1 cellular context compared by ENCODE assay signal in genomic region chr3:170357176-170357919, GRCh38.
A peak's percentile ranks its signal among the peaks of the same experiment; 100 is the strongest.
TF ChIP-seq lines count a peak whose summit lies in the region.

TSS of gene SKIL (plus strand) at chr3:170357715. CDS start at chr3:170360332, 2,617 bp downstream.

TF ChIP-seq in K562, 482 proteins besides CTCF, POLR2A, EP300 and RAD21 (continued from another document and continues in another):
- no peak for TF ChIP-seq CREB3L1 (IDR thresholded peaks at IDR 0.05; ENCODE audit: borderline replicate concordance, low read depth)
- TF ChIP-seq BRF1 (IDR thresholded peaks at IDR 0.05; ENCODE audit: borderline replicate concordance, extremely low read depth, insufficient read length) = no peak
- TF ChIP-seq EGR1 (conservative IDR thresholded peaks at IDR 0.05) = peak; percentile 87
- TF ChIP-seq SAP30 (IDR thresholded peaks at IDR 0.05; ENCODE audit: borderline replicate concordance, insufficient read depth, low read depth, low read length, poor library complexity, severe bottlenecking) = peak; percentile 67
- TF ChIP-seq SRSF3 (IDR thresholded peaks at IDR 0.05; ENCODE audit: insufficient read depth, low read length) = no peak
- no peak for TF ChIP-seq MIER1 (IDR thresholded peaks at IDR 0.05; ENCODE audit: low read depth)
- no peak for TF ChIP-seq ARID2 (IDR thresholded peaks at IDR 0.05)
- TF ChIP-seq ZNF699 (CRISPR knock-in tag; IDR thresholded peaks at IDR 0.05; ENCODE audit: insufficient replicate concordance) = no peak
- TF ChIP-seq MTF1 (CRISPR knock-in tag; IDR thresholded peaks at IDR 0.05; ENCODE audit: borderline replicate concordance) = no peak
- TF ChIP-seq ZBTB1 (CRISPR knock-in tag; IDR thresholded peaks at IDR 0.05; ENCODE audit: borderline replicate concordance, low read depth) = peak; percentile 77; the same call in 1 of the 2 replicates
- TF ChIP-seq MAX (CRISPR knock-in tag; IDR thresholded peaks at IDR 0.05) = no peak
- peak in 1 of 2 experiments; percentile 80; a peak in 2 of 4 replicates for TF ChIP-seq NONO (IDR thresholded peaks at IDR 0.05; ENCODE audit: low read depth in 2 of 2, low read length in 1 of 2)
- TF ChIP-seq DEAF1 (CRISPR knock-in tag; IDR thresholded peaks at IDR 0.05) = no peak
- TF ChIP-seq POLR2G (IDR thresholded peaks at IDR 0.05; ENCODE audit: low read depth, low read length) = peak; percentile 90
- TF ChIP-seq RBM17 (IDR thresholded peaks at IDR 0.05; ENCODE audit: borderline replicate concordance, low read depth, low read length) = no peak
- TF ChIP-seq CHD4 (IDR thresholded peaks at IDR 0.05; ENCODE audit: insufficient read depth, insufficient replicate concordance, low read depth, low read length, poor library complexity, severe bottlenecking) = no peak
- TF ChIP-seq FOXA1 (IDR thresholded peaks at IDR 0.05; ENCODE audit: borderline replicate concordance) = no peak
- no peak for TF ChIP-seq NR0B1 (IDR thresholded peaks at IDR 0.05; ENCODE audit: partially characterized antibody)
- no peak for TF ChIP-seq HBP1 (CRISPR knock-in tag; IDR thresholded peaks at IDR 0.05)
- peak; percentile 69 for TF ChIP-seq KDM5B (IDR thresholded peaks at IDR 0.05; ENCODE audit: insufficient replicate concordance, low read depth, low read length)
- TF ChIP-seq SETDB1 (IDR thresholded peaks at IDR 0.05; ENCODE audit: low read length) = peak; percentile 56
- no peak for TF ChIP-seq ZBTB40 (IDR thresholded peaks at IDR 0.05)
- no peak for TF ChIP-seq ZBTB40 (CRISPR knock-in tag; IDR thresholded peaks at IDR 0.05)
- TF ChIP-seq ZNF232 (CRISPR knock-in tag; IDR thresholded peaks at IDR 0.05) = no peak
- no peak for TF ChIP-seq PRPF4 (IDR thresholded peaks at IDR 0.05; ENCODE audit: insufficient read depth, low read depth, low read length, poor library complexity, severe bottlenecking)
- no peak for TF ChIP-seq USF2 (CRISPR knock-in tag; IDR thresholded peaks at IDR 0.05)
- peak; percentile 90 for TF ChIP-seq DMBX1 (CRISPR knock-in tag; IDR thresholded peaks at IDR 0.05; ENCODE audit: borderline replicate concordance)
- no peak for TF ChIP-seq ZBTB33 (CRISPR knock-in tag; IDR thresholded peaks at IDR 0.05)
- no peak for TF ChIP-seq CBFA2T3 (IDR thresholded peaks at IDR 0.05)
- no peak for TF ChIP-seq ARID4B (CRISPR knock-in tag; IDR thresholded peaks at IDR 0.05)
- TF ChIP-seq BCL6 (CRISPR knock-in tag; IDR thresholded peaks at IDR 0.05) = no peak
- peak; percentile 77 for TF ChIP-seq ATF1 (CRISPR knock-in tag; IDR thresholded peaks at IDR 0.05)
- TF ChIP-seq ATF1 (tag; IDR thresholded peaks at IDR 0.05) = peak; percentile 96
- no peak for TF ChIP-seq SRSF1 (IDR thresholded peaks at IDR 0.05; ENCODE audit: low read depth, low read length)
- no peak for TF ChIP-seq FOXJ3 (CRISPR knock-in tag; IDR thresholded peaks at IDR 0.05)
- TF ChIP-seq TRIM24 (IDR thresholded peaks at IDR 0.05) = no peak
- TF ChIP-seq ZNF695 (CRISPR knock-in tag; IDR thresholded peaks at IDR 0.05) = no peak
- peak; percentile 50; the same call in 1 of the 2 replicates for TF ChIP-seq PHF8 (IDR thresholded peaks at IDR 0.05; ENCODE audit: borderline replicate concordance, low read length)
